Comparison of ENCODE assay signal across 30 cellular contexts in the genomic region with DNA sequence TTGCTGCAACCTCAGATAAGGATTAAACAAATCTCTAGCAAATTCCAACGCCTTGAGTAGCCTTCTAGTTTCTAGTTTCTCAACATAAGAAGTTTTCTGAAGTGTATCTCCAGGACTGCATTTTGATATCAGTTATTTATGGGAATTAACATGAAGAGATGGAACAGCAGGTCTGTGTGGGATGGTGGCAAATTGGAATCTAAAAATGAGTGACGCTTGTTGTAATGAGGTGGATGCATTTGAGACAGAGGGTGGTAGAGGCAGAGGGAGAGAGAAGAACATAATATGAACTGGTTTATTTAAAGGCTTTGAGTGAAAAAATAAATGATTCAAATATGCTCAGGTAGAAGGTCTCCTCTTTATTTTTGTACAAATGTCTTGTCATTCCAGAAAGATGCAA.
"Had no signal": no experiment of that assay in that cellular context is flagged by ENCODE, and none has a peak within 500 bp of the region (broad histone marks: within the 10 kb centered on the region; RNA-seq: fewer than 3 reads in every experiment).

No MANE protein-coding gene starts in this region.

- H3K4me3 ChIP-seq: neural progenitor cell, ovary, psoas muscle, right lobe of liver, sigmoid colon, spleen, thoracic aorta, thyroid gland, tibial nerve, upper lobe of left lung, vagina had no signal

- DNase-seq: naive thymus-derived CD8-positive, alpha-beta T cell; nephron progenitor cell; occipital lobe; ovary; posterior cingulate gyrus; psoas muscle; right cardiac atrium; right lobe of liver; sigmoid colon; small intestine; spleen; stimulated activated CD4-positive, alpha-beta T cell treated with anti-CD3 and anti-CD28 coated beads, Interleukin-12 subunit alpha, Interleukin-12 subunit beta, amount 100 ng/mL, for 4 hours; stimulated activated CD4-positive, alpha-beta T cell treated with anti-CD3 and anti-CD28 coated beads, Interleukin-1b, Interleukin-23, amount 100 ng/mL, for 48 hours; stimulated activated CD4-positive, alpha-beta T cell treated with anti-CD3 and anti-CD28 coated beads, Interleukin-4, amount 100 ng/mL, for 1 hour; stimulated activated CD4-positive, alpha-beta T cell treated with anti-CD3 and anti-CD28 coated beads, Interleukin-4, amount 100 ng/mL, for 4 hours; stimulated activated CD8-positive, alpha-beta memory T cell treated with anti-CD3 and anti-CD28 coated beads, Interleukin-4, amount 100 ng/mL, for 48 hours; stimulated activated naive CD4-positive, alpha-beta T cell; stimulated activated naive CD8-positive, alpha-beta T cell treated with anti-CD3 and anti-CD28 coated beads, Interleukin-15, amount 100 ng/mL, for 72 hours; stimulated activated naive CD8-positive, alpha-beta T cell treated with anti-CD3 and anti-CD28 coated beads, Interleukin-15, Interleukin-2, amounts not matched to agents 100 U/mL and 50 U/mL, for 24 hours; substantia nigra; thyroid gland; trophoblast cell; upper lobe of left lung had no signal

- H3K4me1 ChIP-seq: neural progenitor cell, parathyroid adenoma, psoas muscle, right lobe of liver, sigmoid colon, spleen, thyroid gland, upper lobe of left lung, vagina had no signal

- H3K9ac ChIP-seq: neural progenitor cell, parathyroid adenoma had no signal

- H3K9me3 ChIP-seq: ovary, psoas muscle, right lobe of liver, sigmoid colon, thoracic aorta, thyroid gland, tibial nerve, upper lobe of left lung, vagina had no signal

- ATAC-seq: naive thymus-derived CD8-positive, alpha-beta T cell; natural killer cell treated with Interleukin-12 subunit alpha and Interleukin-12 subunit beta and Interleukin-15 and Interleukin-18, amount 100 ng/mL, for 72 hours; psoas muscle; right cardiac atrium; right lobe of liver; stimulated activated memory B cell treated with anti-CD40 and anti-IgM and Interleukin-4, amounts not matched to agents 10 μg/mL and 1 μg/mL and 100 μg/mL, for 72 hours; stimulated activated naive CD8-positive, alpha-beta T cell treated with anti-CD3 and anti-CD28 coated beads, Interleukin-15, amount 100 ng/mL, for 72 hours; stimulated activated naive CD8-positive, alpha-beta T cell treated with anti-CD3 and anti-CD28 coated beads, Interleukin-15, Interleukin-2, amounts not matched to agents 100 U/mL and 50 U/mL, for 24 hours had no signal

- H2AFZ ChIP-seq: neural progenitor cell, parathyroid adenoma had no signal

- H3K79me2 ChIP-seq: parathyroid adenoma had no signal

- H3K27me3 ChIP-seq: neural progenitor cell, ovary, right lobe of liver, sigmoid colon, spleen, thyroid gland, tibial nerve, upper lobe of left lung, vagina had no signal

- H3K27ac ChIP-seq: neural progenitor cell, ovary, parathyroid adenoma, psoas muscle, right lobe of liver, sigmoid colon, spleen, thoracic aorta, thyroid gland, tibial nerve, upper lobe of left lung, vagina had no signal

- H3K36me3 ChIP-seq: neural progenitor cell, ovary, right lobe of liver, sigmoid colon, spleen, thoracic aorta, thyroid gland, tibial nerve, upper lobe of left lung, vagina had no signal

- H3K4me2 ChIP-seq: neural progenitor cell had no signal
